2 cellular contexts compared by ENCODE assay signal in genomic region chr10:50527438-50528043, GRCh38.
A peak's percentile ranks its signal among the peaks of the same experiment; 100 is the strongest.
TF ChIP-seq lines count a peak whose summit lies in the region.

No MANE protein-coding gene starts in this region.

TF ChIP-seq in GM12878, 131 proteins besides CTCF, POLR2A, EP300 and RAD21:
- TF ChIP-seq ZNF687 (IDR thresholded peaks at IDR 0.05) = no peak
- TF ChIP-seq PKNOX1 (IDR thresholded peaks at IDR 0.05) = peak; percentile 49

TF ChIP-seq in GM23338, 12 proteins besides CTCF, POLR2A, EP300 and RAD21:
- TF ChIP-seq ZNF331 (CRISPR knock-in tag; IDR thresholded peaks at IDR 0.05; ENCODE audit: low read depth) = no peak
